In genomic region chr19:45348367-45349125, GRCh38 we compare ENCODE assay signal across 14 cellular contexts. TPM values are rescaled to one million over a fixed set of nuclear protein-coding genes. Genes with fewer than 3 reads are reported as not detected.
DNase-seq lines count a peak whose midpoint lies in the region; ATAC-seq and TF ChIP-seq lines count a peak whose summit lies in the region.
"Had no signal": no experiment of that assay in that cellular context is flagged by ENCODE, and none has a peak within 500 bp of the region (broad histone marks: within the 10 kb centered on the region; RNA-seq: fewer than 3 reads in every experiment).

No MANE protein-coding gene starts in this region.

- no peak overlapping the region for H3K4me3 ChIP-seq in osteoblast (ENCODE audit: insufficient read depth, low read length)
- H3K4me3 ChIP-seq: BLaER1, GM12878, SK-N-MC had no signal

- H3K27me3 ChIP-seq in osteoblast (ENCODE audit: insufficient read depth, low read length), result no peaks in the 10 kb centered on the region

- peaks cover 15% of the 10 kb centered on the region for H3K27me3 Mint-ChIP-seq in activated CD8-positive, alpha-beta T cell treated with anti-CD3 and anti-CD28 coated beads for 36 hours
- H3K27me3 Mint-ChIP-seq in activated CD8-positive, alpha-beta T cell treated with anti-CD3 and anti-CD28 coated beads, Interleukin-2, amount 10 ng/mL, durations not matched to agents 7 days and 5 days (ENCODE audit: low read depth), result peaks cover 7% of the 10 kb centered on the region
- peaks cover 16% of the 10 kb centered on the region for H3K27me3 Mint-ChIP-seq in central memory CD8-positive, alpha-beta T cell
- peaks cover 13 to 34% of the 10 kb centered on the region in 2 donors for H3K27me3 Mint-ChIP-seq in effector memory CD8-positive, alpha-beta T cell

- H3K4me2 ChIP-seq in osteoblast (ENCODE audit: insufficient read depth, low read length), result no peak overlapping the region
- H3K4me2 ChIP-seq: BLaER1 had no signal

- H3K4me3 Mint-ChIP-seq in activated CD8-positive, alpha-beta T cell treated with anti-CD3 and anti-CD28 coated beads for 36 hours, result no peak overlapping the region
- H3K4me3 Mint-ChIP-seq in activated CD8-positive, alpha-beta T cell treated with anti-CD3 and anti-CD28 coated beads, Interleukin-2, amount 10 ng/mL, durations not matched to agents 7 days and 5 days, result no peak overlapping the region
- no peak overlapping the region for H3K4me3 Mint-ChIP-seq in central memory CD8-positive, alpha-beta T cell
- H3K4me3 Mint-ChIP-seq in effector memory CD8-positive, alpha-beta T cell, result no peak overlapping the region

- intact Hi-C loops in activated CD8-positive, alpha-beta T cell treated with anti-CD3 and anti-CD28 coated beads for 36 hours (cut with micrococcal nuclease), result no loop called here

- no peak overlapping the region for H3K27ac ChIP-seq in osteoblast (ENCODE audit: low read depth, low read length)
- H3K27ac ChIP-seq: BLaER1, SK-N-MC had no signal

- H2AFZ ChIP-seq in osteoblast (ENCODE audit: low read length), result no peak overlapping the region

- H3K79me2 ChIP-seq in osteoblast (ENCODE audit: insufficient read depth, low read length), result no peaks in the 10 kb centered on the region

- H3K4me1 ChIP-seq in osteoblast (ENCODE audit: insufficient read depth, low read length), result no peaks in the 10 kb centered on the region
- H3K4me1 ChIP-seq: BLaER1 had no signal

- H4K20me1 ChIP-seq in osteoblast (ENCODE audit: insufficient read depth, low read length), result peaks cover 9% of the 10 kb centered on the region
- H4K20me1 ChIP-seq: BLaER1 had no signal

- H3K27ac Mint-ChIP-seq in activated CD8-positive, alpha-beta T cell treated with anti-CD3 and anti-CD28 coated beads for 36 hours, result no peak overlapping the region
- H3K27ac Mint-ChIP-seq in activated CD8-positive, alpha-beta T cell treated with anti-CD3 and anti-CD28 coated beads, Interleukin-2, amount 10 ng/mL, durations not matched to agents 7 days and 5 days, result no peak overlapping the region
- H3K27ac Mint-ChIP-seq in central memory CD8-positive, alpha-beta T cell (ENCODE audit: low read depth), result peak overlapping the region; percentile 1
- H3K27ac Mint-ChIP-seq in effector memory CD8-positive, alpha-beta T cell, result peak overlapping the region in 1 of 2 donors; percentile 51

- DNase-seq in activated CD8-positive, alpha-beta T cell treated with anti-CD3 and anti-CD28 coated beads for 36 hours, result no peak
- no peak for DNase-seq in activated CD8-positive, alpha-beta T cell treated with anti-CD3 and anti-CD28 coated beads, Interleukin-2, amount 10 ng/mL, durations not matched to agents 7 days and 5 days
- DNase-seq in central memory CD8-positive, alpha-beta T cell (ENCODE audit: low spot score in 2 of 2), result no peak
- DNase-seq in osteoblast (ENCODE audit: insufficient read length, low spot score, missing footprints), result peak; percentile 79
- no peak for DNase-seq in effector memory CD8-positive, alpha-beta T cell
- DNase-seq: Karpas-422, MM.1S, NCI-H187 treated with DMSO at 0.1 percent for 48 hours, NCI-H446, PC-3 had no signal

- H3K36me3 ChIP-seq in osteoblast (ENCODE audit: insufficient read depth, low read length), result peaks cover 28% of the 10 kb centered on the region

- peaks cover 4% of the 10 kb centered on the region for H3K36me3 Mint-ChIP-seq in activated CD8-positive, alpha-beta T cell treated with anti-CD3 and anti-CD28 coated beads for 36 hours (ENCODE audit: low read depth)
- peaks cover 5% of the 10 kb centered on the region for H3K36me3 Mint-ChIP-seq in activated CD8-positive, alpha-beta T cell treated with anti-CD3 and anti-CD28 coated beads, Interleukin-2, amount 10 ng/mL, durations not matched to agents 7 days and 5 days (ENCODE audit: low read depth)
- peaks cover 5% of the 10 kb centered on the region for H3K36me3 Mint-ChIP-seq in central memory CD8-positive, alpha-beta T cell (ENCODE audit: insufficient read depth)
- peaks cover 3% of the 10 kb centered on the region for H3K36me3 Mint-ChIP-seq in effector memory CD8-positive, alpha-beta T cell (ENCODE audit: insufficient read depth)

- ATAC-seq in activated CD8-positive, alpha-beta T cell treated with anti-CD3 and anti-CD28 coated beads for 36 hours, result peak; percentile 20
- no peak for ATAC-seq in activated CD8-positive, alpha-beta T cell treated with anti-CD3 and anti-CD28 coated beads, Interleukin-2, amount 10 ng/mL, durations not matched to agents 7 days and 5 days
- no peak for ATAC-seq in central memory CD8-positive, alpha-beta T cell (replicated peaks; ENCODE audit: extremely low read depth, poor library complexity, severe bottlenecking)
- ATAC-seq in HG03439 (IDR thresholded peaks at IDR 0.05; ENCODE audit: unreplicated experiment), result no peak
- ATAC-seq in effector memory CD8-positive, alpha-beta T cell (replicated peaks), result no peak
- ATAC-seq: GM12878, PC-3 had no signal

- no peak for TF ChIP-seq CTCF in activated CD8-positive, alpha-beta T cell treated with anti-CD3 and anti-CD28 coated beads for 36 hours (IDR thresholded peaks at IDR 0.05)
- no peak for TF ChIP-seq CTCF in osteoblast (IDR thresholded peaks at IDR 0.05; ENCODE audit: extremely low read depth, low read depth, low read length)

- H3K4me1 Mint-ChIP-seq in activated CD8-positive, alpha-beta T cell treated with anti-CD3 and anti-CD28 coated beads for 36 hours (ENCODE audit: low read depth), result no peaks in the 10 kb centered on the region
- H3K4me1 Mint-ChIP-seq in activated CD8-positive, alpha-beta T cell treated with anti-CD3 and anti-CD28 coated beads, Interleukin-2, amount 10 ng/mL, durations not matched to agents 7 days and 5 days (ENCODE audit: low read depth), result no peaks in the 10 kb centered on the region
- no peaks in the 10 kb centered on the region for H3K4me1 Mint-ChIP-seq in central memory CD8-positive, alpha-beta T cell
- H3K4me1 Mint-ChIP-seq in effector memory CD8-positive, alpha-beta T cell (ENCODE audit: low read depth in 2 of 2), result no peaks in the 10 kb centered on the region

- POLR2A ChIA-PET in activated CD8-positive, alpha-beta T cell treated with anti-CD3 and anti-CD28 coated beads for 36 hours (lab: Charles Lee), result interaction anchor here (0.6 kb wide), 1 partner anchor 197 kb away, joined by 3 read pairs; no protein-coding TSS in a partner anchor
- POLR2A ChIA-PET in activated CD8-positive, alpha-beta T cell treated with anti-CD3 and anti-CD28 coated beads, Interleukin-2, amount 10 ng/mL, durations not matched to agents 7 days and 5 days (lab: Charles Lee), result no interaction called here

- H3K9me3 Mint-ChIP-seq in activated CD8-positive, alpha-beta T cell treated with anti-CD3 and anti-CD28 coated beads for 36 hours, result no peaks in the 10 kb centered on the region
- no peaks in the 10 kb centered on the region for H3K9me3 Mint-ChIP-seq in activated CD8-positive, alpha-beta T cell treated with anti-CD3 and anti-CD28 coated beads, Interleukin-2, amount 10 ng/mL, durations not matched to agents 7 days and 5 days (ENCODE audit: insufficient read depth)
- no peaks in the 10 kb centered on the region for H3K9me3 Mint-ChIP-seq in central memory CD8-positive, alpha-beta T cell
- no peaks in the 10 kb centered on the region for H3K9me3 Mint-ChIP-seq in effector memory CD8-positive, alpha-beta T cell

- CTCF ChIA-PET in activated CD8-positive, alpha-beta T cell treated with anti-CD3 and anti-CD28 coated beads for 36 hours (lab: Charles Lee), result interaction anchor here (1.7 kb wide), 1 partner anchor 9 kb away, joined by 5 read pairs; no protein-coding TSS in a partner anchor
- CTCF ChIA-PET in activated CD8-positive, alpha-beta T cell treated with anti-CD3 and anti-CD28 coated beads, Interleukin-2, amount 10 ng/mL, durations not matched to agents 7 days and 5 days (lab: Charles Lee), result no interaction called here

- no peaks in the 10 kb centered on the region for H3K9me3 ChIP-seq in osteoblast (ENCODE audit: low read depth, low read length)
- H3K9me3 ChIP-seq: BLaER1 had no signal

RNA-seq across cellular contexts. Expression of gene KLC3, which starts 8.0 kb away (rescaled TPM):
- total RNA-seq in activated CD8-positive, alpha-beta T cell treated with anti-CD3 and anti-CD28 coated beads for 36 hours, result not detected
- not detected for total RNA-seq in activated CD8-positive, alpha-beta T cell treated with anti-CD3 and anti-CD28 coated beads, Interleukin-2, amount 10 ng/mL, durations not matched to agents 7 days and 5 days
- total RNA-seq in osteoblast, result 0.29 and 0.72 TPM in 2 replicates

RNA-seq across cellular contexts. Expression of gene ERCC2, which starts 21.8 kb away (rescaled TPM):
- total RNA-seq in activated CD8-positive, alpha-beta T cell treated with anti-CD3 and anti-CD28 coated beads for 36 hours, result 10 to 100 TPM; 23.2 to 25.6 TPM
- 10 to 100 TPM; 23.7 to 24.4 TPM for total RNA-seq in activated CD8-positive, alpha-beta T cell treated with anti-CD3 and anti-CD28 coated beads, Interleukin-2, amount 10 ng/mL, durations not matched to agents 7 days and 5 days
- 47.4 and 52.5 TPM in 2 replicates for total RNA-seq in osteoblast

RNA-seq across cellular contexts. Expression of gene CKM, which starts 25.9 kb away (rescaled TPM):
- not detected for total RNA-seq in activated CD8-positive, alpha-beta T cell treated with anti-CD3 and anti-CD28 coated beads for 36 hours
- not detected for total RNA-seq in activated CD8-positive, alpha-beta T cell treated with anti-CD3 and anti-CD28 coated beads, Interleukin-2, amount 10 ng/mL, durations not matched to agents 7 days and 5 days
- total RNA-seq in osteoblast, result under 0.01 and 0.36 TPM in 2 replicates
- total RNA-seq: PC-3 had no signal

RNA-seq across cellular contexts. Expression of gene PPP1R13L, which starts 56.3 kb away (rescaled TPM):
- total RNA-seq in activated CD8-positive, alpha-beta T cell treated with anti-CD3 and anti-CD28 coated beads for 36 hours, result 1 to 10 TPM; 4.6 to 5.8 TPM
- total RNA-seq in activated CD8-positive, alpha-beta T cell treated with anti-CD3 and anti-CD28 coated beads, Interleukin-2, amount 10 ng/mL, durations not matched to agents 7 days and 5 days, result 10 to 100 TPM; 11.8 to 13.4 TPM
- total RNA-seq in osteoblast, result 6.9 and 8.5 TPM in 2 replicates

RNA-seq across cellular contexts. Expression of gene POLR1G, which starts 57.9 kb away (rescaled TPM):
- 10 to 100 TPM in 1 of 2 experiments, 1 to 10 TPM in 1; 9.8 to 11.6 TPM for total RNA-seq in activated CD8-positive, alpha-beta T cell treated with anti-CD3 and anti-CD28 coated beads for 36 hours
- 10 to 100 TPM in 1 of 2 experiments, 1 to 10 TPM in 1; 9.5 to 10.6 TPM for total RNA-seq in activated CD8-positive, alpha-beta T cell treated with anti-CD3 and anti-CD28 coated beads, Interleukin-2, amount 10 ng/mL, durations not matched to agents 7 days and 5 days
- total RNA-seq in osteoblast, result 10.5 and 10.6 TPM in 2 replicates
